14 cellular contexts compared by ENCODE assay signal in genomic region chr3:66475386-66476020, GRCh38. TPM values are rescaled to one million over a fixed set of nuclear protein-coding genes. Genes with fewer than 3 reads are reported as not detected.
DNase-seq lines count a peak whose midpoint lies in the region; ATAC-seq, FAIRE-seq and TF ChIP-seq lines count a peak whose summit lies in the region.
"Had no signal": no experiment of that assay in that cellular context is flagged by ENCODE, and none has a peak within 500 bp of the region (broad histone marks: within the 10 kb centered on the region; RNA-seq: fewer than 3 reads in every experiment).

No MANE protein-coding gene starts in this region.

- H3K4me3 Mint-ChIP-seq in CD4-positive, CD25-positive, alpha-beta regulatory T cell, result no peak overlapping the region
- H3K4me3 Mint-ChIP-seq in activated CD4-positive, alpha-beta T cell treated with anti-CD3 and anti-CD28 coated beads, Interleukin-2, amount 10 ng/mL, durations not matched to agents 7 days and 5 days, result no peak overlapping the region
- H3K4me3 Mint-ChIP-seq: activated naive CD8-positive, alpha-beta T cell; endodermal cell had no signal

- H3K27ac ChIP-seq in CD4-positive, CD25-positive, alpha-beta regulatory T cell (ENCODE audit: insufficient read depth, low read length, poor library complexity, severe bottlenecking), result no peak overlapping the region
- H3K27ac ChIP-seq in OCI-LY7 (ENCODE audit: low read depth, low read length, poor library complexity, severe bottlenecking), result no peak overlapping the region
- H3K27ac ChIP-seq in muscle layer of colon (ENCODE audit: low read depth, low read length), result peak overlapping the region; percentile 52
- no peak overlapping the region for H3K27ac ChIP-seq in kidney (ENCODE audit: low read depth in 2 of 2, low read length in 2 of 2)

- no peak for FAIRE-seq in kidney (lab: Jason Lieb, UNC)

- ATAC-seq in CD4-positive, CD25-positive, alpha-beta regulatory T cell (ENCODE audit: low read depth in 2 of 2), result no peak
- no peak for ATAC-seq in Right ventricle myocardium inferior
- ATAC-seq: activated CD4-positive, CD25-positive, alpha-beta regulatory T cell treated with anti-CD3 and anti-CD28 coated beads, Interleukin-2, amount 50 U/mL, for 24 hours had no signal

- DNase-seq in CD4-positive, CD25-positive, alpha-beta regulatory T cell, result no peak
- peak; percentile 34 for DNase-seq in NCI-H1417 treated with DMSO at 0.1 percent for 48 hours (lab: John Stamatoyannopoulos, UW)
- no peak for DNase-seq in OCI-LY7 (ENCODE audit: low spot score)
- no peak for DNase-seq in activated CD4-positive, alpha-beta T cell treated with anti-CD3 and anti-CD28 coated beads, Interleukin-2, amount 10 ng/mL, durations not matched to agents 7 days and 5 days
- no peak for DNase-seq in Right ventricle myocardium inferior (ENCODE audit: missing footprints)
- DNase-seq in iPS-NIHi7 (ENCODE audit: extremely low spot score), result no peak
- no peak for DNase-seq in kidney
- DNase-seq: caudate nucleus, endodermal cell, mesendoderm, NCI-H446 treated with DMSO at 0.1 percent for 48 hours had no signal

- H3K27me3 ChIP-seq in CD4-positive, CD25-positive, alpha-beta regulatory T cell (ENCODE audit: control insufficient read depth, insufficient read depth, low read length), result no peaks in the 10 kb centered on the region
- no peaks in the 10 kb centered on the region for H3K27me3 ChIP-seq in muscle layer of colon (ENCODE audit: control insufficient read depth in 1 of 2, insufficient read depth in 2 of 2, low read length in 2 of 2)

- peaks cover 0 to 3% of the 10 kb centered on the region in 2 experiments for H3K9me3 ChIP-seq in CD4-positive, CD25-positive, alpha-beta regulatory T cell (ENCODE audit: control insufficient read depth in 2 of 2, low read length in 2 of 2)
- peaks cover 11% of the 10 kb centered on the region; the same call in 1 of the 2 replicates for H3K9me3 ChIP-seq in OCI-LY7 (ENCODE audit: low read length)
- no peaks in the 10 kb centered on the region for H3K9me3 ChIP-seq in muscle layer of colon (ENCODE audit: low read length)
- H3K9me3 ChIP-seq in kidney (ENCODE audit: control insufficient read depth in 1 of 2, low read length in 2 of 2), result no peaks in the 10 kb centered on the region

- CTCF ChIA-PET in OCI-LY7 (lab: Charles Lee; ENCODE audit: unreplicated experiment), result interaction anchor here (0.5 kb wide), 1 partner anchor 17 kb away, joined by 3 read pairs; no protein-coding TSS in a partner anchor
- CTCF ChIA-PET in activated CD4-positive, alpha-beta T cell treated with anti-CD3 and anti-CD28 coated beads, Interleukin-2, amount 10 ng/mL, durations not matched to agents 7 days and 5 days (lab: Charles Lee), result interaction anchor here (0.8 to 3.4 kb wide), 5 partner anchors 9 to 31 kb away, joined by 3 to 19 read pairs (median 4); no protein-coding TSS in a partner anchor

- peak overlapping the region; percentile 71 for H3K4me2 ChIP-seq in OCI-LY7 (ENCODE audit: low read length)

- H3K4me3 ChIP-seq in CD4-positive, CD25-positive, alpha-beta regulatory T cell (ENCODE audit: low read depth, low read length), result peak overlapping the region; percentile 20
- H3K4me3 ChIP-seq in OCI-LY7 (ENCODE audit: low read depth, low read length, poor library complexity, severe bottlenecking) (no peak overlapping the region), muscle layer of colon (ENCODE audit: low read depth in 1 of 2, low read length in 2 of 2) (no peak overlapping the region), kidney (ENCODE audit: low read length in 2 of 2) (no peak overlapping the region)

- peaks cover 91% of the 10 kb centered on the region for H3K4me1 ChIP-seq in CD4-positive, CD25-positive, alpha-beta regulatory T cell (ENCODE audit: control insufficient read depth, insufficient read depth, low read length, poor library complexity, severe bottlenecking)
- H3K4me1 ChIP-seq in OCI-LY7 (ENCODE audit: insufficient read depth, low read length, poor library complexity, severe bottlenecking), result peaks cover 85% of the 10 kb centered on the region
- peaks cover 96% of the 10 kb centered on the region for H3K4me1 ChIP-seq in muscle layer of colon (ENCODE audit: insufficient read depth, low read length)
- peaks cover 9 to 14% of the 10 kb centered on the region in 2 donors for H3K4me1 ChIP-seq in kidney (ENCODE audit: control insufficient read depth in 1 of 2, insufficient read depth in 1 of 2, low read depth in 1 of 2, low read length in 2 of 2)

- no peaks in the 10 kb centered on the region for H3K27me3 Mint-ChIP-seq in CD4-positive, CD25-positive, alpha-beta regulatory T cell
- no peaks in the 10 kb centered on the region for H3K27me3 Mint-ChIP-seq in activated CD4-positive, alpha-beta T cell treated with anti-CD3 and anti-CD28 coated beads, Interleukin-2, amount 10 ng/mL, durations not matched to agents 7 days and 5 days
- H3K27me3 Mint-ChIP-seq: activated naive CD8-positive, alpha-beta T cell had no signal

- intact Hi-C loops in OCI-LY7 (cut with micrococcal nuclease; ENCODE audit: unreplicated experiment) (no loop called here), Right ventricle myocardium inferior (cut with DNase I) (no loop called here), kidney (cut with DNase I) (no loop called here)

- TF ChIP-seq CTCF in OCI-LY7 (conservative IDR thresholded peaks at IDR 0.05; ENCODE audit: low read length) (no peak), kidney (IDR thresholded peaks at IDR 0.05; ENCODE audit: borderline replicate concordance, extremely low read depth, insufficient read depth) (no peak)

- peaks cover 0 to 1% (median 0%) of the 10 kb centered on the region in 7 donors for H3K9me3 Mint-ChIP-seq in CD4-positive, CD25-positive, alpha-beta regulatory T cell
- peaks cover 13% of the 10 kb centered on the region for H3K9me3 Mint-ChIP-seq in activated CD4-positive, alpha-beta T cell treated with anti-CD3 and anti-CD28 coated beads, Interleukin-2, amount 10 ng/mL, durations not matched to agents 7 days and 5 days
- H3K9me3 Mint-ChIP-seq: endodermal cell had no signal

- H3K9ac ChIP-seq in muscle layer of colon (ENCODE audit: low read length) (no peak overlapping the region), kidney (ENCODE audit: low read length in 2 of 2) (no peak overlapping the region)

- H3K4me1 Mint-ChIP-seq in CD4-positive, CD25-positive, alpha-beta regulatory T cell, result peaks cover 0 to 47% (median 16%) of the 10 kb centered on the region in 4 donors
- peaks cover 30% of the 10 kb centered on the region for H3K4me1 Mint-ChIP-seq in activated CD4-positive, alpha-beta T cell treated with anti-CD3 and anti-CD28 coated beads, Interleukin-2, amount 10 ng/mL, durations not matched to agents 7 days and 5 days

- peaks cover 74% of the 10 kb centered on the region for H4K20me1 ChIP-seq in OCI-LY7 (ENCODE audit: insufficient read depth, low read length)

- BruUV-seq in OCI-LY7 (replicated peaks; lab: Mats Ljungman, UMichigan), result no TSS peak

- no peaks in the 10 kb centered on the region for H3K9me2 ChIP-seq in OCI-LY7 (ENCODE audit: insufficient read depth, low read length)

- H2AFZ ChIP-seq in OCI-LY7 (ENCODE audit: low read length), result no peak overlapping the region

- POLR2A ChIA-PET in OCI-LY7 (lab: Charles Lee), result interaction anchor here (0.9 to 4.6 kb wide), 7 partner anchors 7 to 20 kb away, joined by 3 to 34 read pairs (median 10); no protein-coding TSS in a partner anchor
- POLR2A ChIA-PET in activated CD4-positive, alpha-beta T cell treated with anti-CD3 and anti-CD28 coated beads, Interleukin-2, amount 10 ng/mL, durations not matched to agents 7 days and 5 days (lab: Charles Lee), result no interaction called here

- H3K27ac Mint-ChIP-seq in CD4-positive, CD25-positive, alpha-beta regulatory T cell, result no peak overlapping the region
- H3K27ac Mint-ChIP-seq in activated CD4-positive, alpha-beta T cell treated with anti-CD3 and anti-CD28 coated beads, Interleukin-2, amount 10 ng/mL, durations not matched to agents 7 days and 5 days, result no peak overlapping the region
- H3K27ac Mint-ChIP-seq: activated naive CD8-positive, alpha-beta T cell; endodermal cell had no signal

- H3K36me3 ChIP-seq in CD4-positive, CD25-positive, alpha-beta regulatory T cell (ENCODE audit: control insufficient read depth, insufficient read depth, low read length), result no peaks in the 10 kb centered on the region
- H3K36me3 ChIP-seq in OCI-LY7 (ENCODE audit: insufficient read depth, low read length) (peaks cover 55% of the 10 kb centered on the region), muscle layer of colon (ENCODE audit: insufficient read depth, low read length) (no peaks in the 10 kb centered on the region), kidney (ENCODE audit: control insufficient read depth in 1 of 2, insufficient read depth in 2 of 2, low read length in 2 of 2) (no peaks in the 10 kb centered on the region)

- peaks cover 100% of the 10 kb centered on the region for H3K79me2 ChIP-seq in OCI-LY7 (ENCODE audit: insufficient read depth, low read depth, low read length)

- peaks cover 11% of the 10 kb centered on the region for H3K36me3 Mint-ChIP-seq in CD4-positive, CD25-positive, alpha-beta regulatory T cell
- peaks cover 19% of the 10 kb centered on the region for H3K36me3 Mint-ChIP-seq in activated CD4-positive, alpha-beta T cell treated with anti-CD3 and anti-CD28 coated beads, Interleukin-2, amount 10 ng/mL, durations not matched to agents 7 days and 5 days (ENCODE audit: low read depth)

RNA-seq across cellular contexts. Expression of gene LRIG1, which starts 25.3 kb away (rescaled TPM):
- total RNA-seq in CD4-positive, CD25-positive, alpha-beta regulatory T cell, result 81.3 TPM
- polyA plus RNA-seq in CD4-positive, CD25-positive, alpha-beta regulatory T cell, result 10 to 100 TPM; 46.7 to 67.6 (median 64.4) TPM
- 74.5 and 115 TPM in 2 replicates for total RNA-seq in OCI-LY7 (2014; rRNA removed; shearing (Covaris generic))
- 84.2 and 113 TPM in 2 replicates for total RNA-seq in OCI-LY7 (2022)
- total RNA-seq in activated CD4-positive, alpha-beta T cell treated with anti-CD3 and anti-CD28 coated beads, Interleukin-2, amount 10 ng/mL, durations not matched to agents 7 days and 5 days, result 10 to 100 TPM; 26.1 to 26.4 TPM
- 93.8 TPM for total RNA-seq in Right ventricle myocardium inferior
- 20.6 TPM for total RNA-seq in kidney
- 8.2 TPM for polyA plus RNA-seq in kidney (ENCODE audit: insufficient read depth, low read depth, low replicate concordance)
